13 cellular contexts compared by ENCODE assay signal in genomic region chr7:92875719-92876118, GRCh38. TPM values are rescaled to one million over a fixed set of nuclear protein-coding genes. Genes with fewer than 3 reads are reported as not detected.
DNase-seq lines count a peak whose midpoint lies in the region; ATAC-seq lines count a peak whose summit lies in the region.
"Had no signal": no experiment of that assay in that cellular context is flagged by ENCODE, and none has a peak within 500 bp of the region (broad histone marks: within the 10 kb centered on the region; RNA-seq: fewer than 3 reads in every experiment).

No MANE protein-coding gene starts in this region.

- H3K9me3 Mint-ChIP-seq in activated CD4-positive, alpha-beta memory T cell treated with anti-CD3 and anti-CD28 coated beads for 36 hours, result peaks cover under 1% of the 10 kb centered on the region
- H3K9me3 Mint-ChIP-seq in activated CD4-positive, alpha-beta memory T cell treated with anti-CD3 and anti-CD28 coated beads, Interleukin-2, amount 10 ng/mL, durations not matched to agents 7 days and 5 days, result peaks cover 8% of the 10 kb centered on the region
- H3K9me3 Mint-ChIP-seq in activated T-helper 17 cell treated with anti-CD3 and anti-CD28 coated beads, Interleukin-2, amount 50 U/mL, for 72 hours, result no peaks in the 10 kb centered on the region

- DNase-seq in activated CD4-positive, alpha-beta memory T cell treated with anti-CD3 and anti-CD28 coated beads for 36 hours, result peak; percentile 58
- DNase-seq in activated CD4-positive, alpha-beta memory T cell treated with anti-CD3 and anti-CD28 coated beads, Interleukin-2, amount 10 ng/mL, durations not matched to agents 7 days and 5 days, result no peak
- DNase-seq in H4 (ENCODE audit: low spot score) (peak; percentile 34), non-pigmented ciliary epithelial cell (ENCODE audit: low read depth) (peak; percentile 30), NCI-H510A (lab: John Stamatoyannopoulos, UW) (no peak), T1000 (lab: John Stamatoyannopoulos, UW) (no peak), left lobe of liver (ENCODE audit: low spot score) (no peak)
- DNase-seq: ACHN, cerebellar nuclear complex, NCI-H1092 treated with DMSO at 0.1 percent for 48 hours, NCI-H446 treated with DMSO at 0.1 percent for 48 hours, nucleus accumbens had no signal

- H3K4me1 Mint-ChIP-seq in activated CD4-positive, alpha-beta memory T cell treated with anti-CD3 and anti-CD28 coated beads for 36 hours (ENCODE audit: low read depth), result peaks cover 38% of the 10 kb centered on the region
- H3K4me1 Mint-ChIP-seq in activated CD4-positive, alpha-beta memory T cell treated with anti-CD3 and anti-CD28 coated beads, Interleukin-2, amount 10 ng/mL, durations not matched to agents 7 days and 5 days, result peaks cover 29% of the 10 kb centered on the region
- H3K4me1 Mint-ChIP-seq in activated T-helper 17 cell treated with anti-CD3 and anti-CD28 coated beads, Interleukin-2, amount 50 U/mL, for 72 hours, result peaks cover 15% of the 10 kb centered on the region

- CTCF ChIA-PET in activated CD4-positive, alpha-beta memory T cell treated with anti-CD3 and anti-CD28 coated beads for 36 hours (lab: Charles Lee), result no interaction called here
- CTCF ChIA-PET in activated CD4-positive, alpha-beta memory T cell treated with anti-CD3 and anti-CD28 coated beads, Interleukin-2, amount 10 ng/mL, durations not matched to agents 7 days and 5 days (lab: Charles Lee), result no interaction called here

- ATAC-seq in activated T-helper 17 cell treated with anti-CD3 and anti-CD28 coated beads, Interleukin-2, amount 50 U/mL, for 72 hours (replicated peaks), result peak; percentile 91
- no peak for ATAC-seq in left lobe of liver

- POLR2A ChIA-PET in activated CD4-positive, alpha-beta memory T cell treated with anti-CD3 and anti-CD28 coated beads for 36 hours (lab: Charles Lee), result no interaction called here
- POLR2A ChIA-PET in activated CD4-positive, alpha-beta memory T cell treated with anti-CD3 and anti-CD28 coated beads, Interleukin-2, amount 10 ng/mL, durations not matched to agents 7 days and 5 days (lab: Charles Lee), result no interaction called here

- no peak overlapping the region for H3K27ac Mint-ChIP-seq in activated CD4-positive, alpha-beta memory T cell treated with anti-CD3 and anti-CD28 coated beads for 36 hours
- H3K27ac Mint-ChIP-seq in activated CD4-positive, alpha-beta memory T cell treated with anti-CD3 and anti-CD28 coated beads, Interleukin-2, amount 10 ng/mL, durations not matched to agents 7 days and 5 days, result no peak overlapping the region
- peak overlapping the region; percentile 75 for H3K27ac Mint-ChIP-seq in activated T-helper 17 cell treated with anti-CD3 and anti-CD28 coated beads, Interleukin-2, amount 50 U/mL, for 72 hours

- intact Hi-C loops in activated CD4-positive, alpha-beta memory T cell treated with anti-CD3 and anti-CD28 coated beads for 36 hours (cut with micrococcal nuclease), result loop anchor here (1.0 kb wide), 1 partner anchor 29 kb away; no protein-coding TSS in a partner anchor

- no peaks in the 10 kb centered on the region for H3K36me3 Mint-ChIP-seq in activated CD4-positive, alpha-beta memory T cell treated with anti-CD3 and anti-CD28 coated beads for 36 hours
- peaks cover 5% of the 10 kb centered on the region for H3K36me3 Mint-ChIP-seq in activated CD4-positive, alpha-beta memory T cell treated with anti-CD3 and anti-CD28 coated beads, Interleukin-2, amount 10 ng/mL, durations not matched to agents 7 days and 5 days (ENCODE audit: low read depth)
- no peaks in the 10 kb centered on the region for H3K36me3 Mint-ChIP-seq in activated T-helper 17 cell treated with anti-CD3 and anti-CD28 coated beads, Interleukin-2, amount 50 U/mL, for 72 hours (ENCODE audit: low read depth)

- H3K27me3 Mint-ChIP-seq in activated CD4-positive, alpha-beta memory T cell treated with anti-CD3 and anti-CD28 coated beads for 36 hours, result no peaks in the 10 kb centered on the region
- H3K27me3 Mint-ChIP-seq in activated CD4-positive, alpha-beta memory T cell treated with anti-CD3 and anti-CD28 coated beads, Interleukin-2, amount 10 ng/mL, durations not matched to agents 7 days and 5 days, result peaks cover 2% of the 10 kb centered on the region
- H3K27me3 Mint-ChIP-seq in activated T-helper 17 cell treated with anti-CD3 and anti-CD28 coated beads, Interleukin-2, amount 50 U/mL, for 72 hours, result no peaks in the 10 kb centered on the region

- H3K4me3 Mint-ChIP-seq in activated CD4-positive, alpha-beta memory T cell treated with anti-CD3 and anti-CD28 coated beads for 36 hours, result no peak overlapping the region
- no peak overlapping the region for H3K4me3 Mint-ChIP-seq in activated CD4-positive, alpha-beta memory T cell treated with anti-CD3 and anti-CD28 coated beads, Interleukin-2, amount 10 ng/mL, durations not matched to agents 7 days and 5 days
- H3K4me3 Mint-ChIP-seq in activated T-helper 17 cell treated with anti-CD3 and anti-CD28 coated beads, Interleukin-2, amount 50 U/mL, for 72 hours, result peak overlapping the region; percentile 4

RNA-seq across cellular contexts. Expression of gene CDK6, which starts 39.3 kb away (rescaled TPM):
- total RNA-seq in activated CD4-positive, alpha-beta memory T cell treated with anti-CD3 and anti-CD28 coated beads for 36 hours, result 100 to 1,000 TPM; 131 to 132 TPM
- total RNA-seq in activated CD4-positive, alpha-beta memory T cell treated with anti-CD3 and anti-CD28 coated beads, Interleukin-2, amount 10 ng/mL, durations not matched to agents 7 days and 5 days, result 100 to 1,000 TPM; 105 TPM
- 49.2 and 59.7 TPM in 2 replicates for total RNA-seq in H4 (2014; rRNA removed; shearing (Covaris generic))
- total RNA-seq in activated T-helper 17 cell treated with anti-CD3 and anti-CD28 coated beads, Interleukin-2, amount 50 U/mL, for 72 hours, result 100 to 1,000 TPM; 151 to 222 TPM
- 15.3 TPM for total RNA-seq in left lobe of liver

Comparison
In these comparisons a context has a peak if more than half of its experiments do, and no peak if none do; other contexts are left out.
1. DNase-seq: peak in activated CD4-positive, alpha-beta memory T cell treated with anti-CD3 and anti-CD28 coated beads for 36 hours (single experiment), H4 (single experiment) and non-pigmented ciliary epithelial cell (single experiment); none in activated CD4-positive, alpha-beta memory T cell treated with anti-CD3 and anti-CD28 coated beads, Interleukin-2, amount 10 ng/mL, durations not matched to agents 7 days and 5 days (single experiment), NCI-H510A (single experiment), T1000 (single experiment) and left lobe of liver (single experiment).